In genomic region chr12:50006266-50006665, GRCh38 we compare ENCODE assay signal across 1 cellular context.
TF ChIP-seq lines count a peak whose summit lies in the region.

No MANE protein-coding gene starts in this region.

TF ChIP-seq in IMR-90, 13 proteins besides CTCF, POLR2A, EP300 and RAD21:
- no peak for TF ChIP-seq RCOR1 (IDR thresholded peaks at IDR 0.05; ENCODE audit: insufficient replicate concordance, low read length)
- no peak for TF ChIP-seq MAZ (IDR thresholded peaks at IDR 0.05; ENCODE audit: borderline replicate concordance, low read depth, low read length)
- TF ChIP-seq, protein P1, sequence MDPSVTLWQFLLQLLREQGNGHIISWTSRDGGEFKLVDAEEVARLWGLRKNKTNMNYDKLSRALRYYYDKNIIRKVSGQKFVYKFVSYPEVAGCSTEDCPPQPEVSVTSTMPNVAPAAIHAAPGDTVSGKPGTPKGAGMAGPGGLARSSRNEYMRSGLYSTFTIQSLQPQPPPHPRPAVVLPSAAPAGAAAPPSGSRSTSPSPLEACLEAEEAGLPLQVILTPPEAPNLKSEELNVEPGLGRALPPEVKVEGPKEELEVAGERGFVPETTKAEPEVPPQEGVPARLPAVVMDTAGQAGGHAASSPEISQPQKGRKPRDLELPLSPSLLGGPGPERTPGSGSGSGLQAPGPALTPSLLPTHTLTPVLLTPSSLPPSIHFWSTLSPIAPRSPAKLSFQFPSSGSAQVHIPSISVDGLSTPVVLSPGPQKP (IDR thresholded peaks at IDR 0.05; ENCODE audit: borderline replicate concordance, low read depth, low read length): no peak
- TF ChIP-seq MXI1 (IDR thresholded peaks at IDR 0.05; ENCODE audit: borderline replicate concordance, low read depth, low read length): no peak
- no peak for TF ChIP-seq FOS (IDR thresholded peaks at IDR 0.05; ENCODE audit: low read depth, low read length)
- TF ChIP-seq NFE2L2 (IDR thresholded peaks at IDR 0.05; ENCODE audit: low read depth, low read length): no peak
- no peak for TF ChIP-seq CHD1 (IDR thresholded peaks at IDR 0.05; ENCODE audit: low read depth, low read length)
- no peak for TF ChIP-seq MAFK (IDR thresholded peaks at IDR 0.05; ENCODE audit: low read depth, low read length)
- TF ChIP-seq RFX5 (IDR thresholded peaks at IDR 0.05; ENCODE audit: low read depth, low read length): no peak
- no peak for TF ChIP-seq BHLHE40 (IDR thresholded peaks at IDR 0.05; ENCODE audit: low read depth, low read length)
- TF ChIP-seq SMC3 (IDR thresholded peaks at IDR 0.05; ENCODE audit: low read depth, low read length): no peak
- TF ChIP-seq, protein P2, sequence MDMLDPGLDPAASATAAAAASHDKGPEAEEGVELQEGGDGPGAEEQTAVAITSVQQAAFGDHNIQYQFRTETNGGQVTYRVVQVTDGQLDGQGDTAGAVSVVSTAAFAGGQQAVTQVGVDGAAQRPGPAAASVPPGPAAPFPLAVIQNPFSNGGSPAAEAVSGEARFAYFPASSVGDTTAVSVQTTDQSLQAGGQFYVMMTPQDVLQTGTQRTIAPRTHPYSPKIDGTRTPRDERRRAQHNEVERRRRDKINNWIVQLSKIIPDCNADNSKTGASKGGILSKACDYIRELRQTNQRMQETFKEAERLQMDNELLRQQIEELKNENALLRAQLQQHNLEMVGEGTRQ (IDR thresholded peaks at IDR 0.05; ENCODE audit: low read depth, low read length): no peak
- TF ChIP-seq CEBPB (IDR thresholded peaks at IDR 0.05; ENCODE audit: low read depth, low read length): no peak
